Comparison of ENCODE assay signal across 38 cellular contexts in genomic region chr6:81876977-81877376, GRCh38.
DNase-seq lines count a peak whose midpoint lies in the region; ATAC-seq, FAIRE-seq and TF ChIP-seq lines count a peak whose summit lies in the region.
"Had no signal": no experiment of that assay in that cellular context is flagged by ENCODE, and none has a peak within 500 bp of the region (broad histone marks: within the 10 kb centered on the region; RNA-seq: fewer than 3 reads in every experiment).

No MANE protein-coding gene starts in this region.

- 47 to 54% methylated on average over 1 of the region's 1 CpG for WGBS in pancreas, 2 donors

- H3K4me3 ChIP-seq in SJSA1: no peak overlapping the region
- H3K4me3 ChIP-seq in pancreas: no peak overlapping the region
- no peak overlapping the region for H3K4me3 ChIP-seq in naive thymus-derived CD4-positive, alpha-beta T cell (ENCODE audit: low read length)
- H3K4me3 ChIP-seq: lung, ovary, skin epidermis, suprapubic skin, upper lobe of left lung had no signal

- H3K27ac ChIP-seq in SJSA1 (0 out of 2 replicates have a peak overlapping the region, but pooled peaks have one; percentile 22), pancreas (no peak overlapping the region)
- H3K27ac ChIP-seq in naive thymus-derived CD4-positive, alpha-beta T cell (ENCODE audit: low read depth, low read length): no peak overlapping the region
- H3K27ac ChIP-seq: HL-60, ovary, skin epidermis, suprapubic skin, upper lobe of left lung had no signal

- no peak for FAIRE-seq in pancreas (lab: Jason Lieb, UNC)
- FAIRE-seq: A204.1, D721Med, GM18507, GM19239, HepG2 had no signal

- H3K27me3 ChIP-seq in SJSA1 (replicated peaks) (no peaks in the 10 kb centered on the region), pancreas (no peaks in the 10 kb centered on the region)
- H3K27me3 ChIP-seq in naive thymus-derived CD4-positive, alpha-beta T cell (ENCODE audit: control insufficient read depth in 2 of 2, insufficient read depth in 2 of 2, low read length in 2 of 2): no peaks in the 10 kb centered on the region
- H3K27me3 ChIP-seq: ovary, suprapubic skin, upper lobe of left lung had no signal

- ATAC-seq in pancreas (no peak), HG02981 (IDR thresholded peaks at IDR 0.05; ENCODE audit: unreplicated experiment) (no peak)
- ATAC-seq in naive thymus-derived CD4-positive, alpha-beta T cell: no peak
- ATAC-seq: activated naive CD8-positive, alpha-beta T cell treated with anti-CD3 and anti-CD28 coated beads, Interleukin-2, amount 50 U/mL, for 24 hours; activated T-cell treated with anti-CD3 and anti-CD28 coated beads, Interleukin-2, amount 50 U/mL, for 4 hours; esophagus mucosa; HepG2; left cardiac atrium; Panc1; T-cell had no signal

- no peaks in the 10 kb centered on the region for H3K36me3 ChIP-seq in SJSA1
- H3K36me3 ChIP-seq in pancreas: no peaks in the 10 kb centered on the region
- no peaks in the 10 kb centered on the region for H3K36me3 ChIP-seq in naive thymus-derived CD4-positive, alpha-beta T cell (ENCODE audit: control insufficient read depth in 2 of 3, insufficient read depth in 3 of 3, low read length in 3 of 3)
- H3K36me3 ChIP-seq: ovary, suprapubic skin, upper lobe of left lung had no signal

- H3K4me1 Mint-ChIP-seq in glutamatergic neuron (ENCODE audit: low read depth, unreplicated experiment) (peaks cover 16% of the 10 kb centered on the region), immature natural killer cell (no peaks in the 10 kb centered on the region)
- no peaks in the 10 kb centered on the region for H3K4me1 Mint-ChIP-seq in naive thymus-derived CD4-positive, alpha-beta T cell
- H3K4me1 Mint-ChIP-seq: activated naive CD8-positive, alpha-beta T cell treated with anti-CD3 and anti-CD28 coated beads, Interleukin-2, amount 50 U/mL, for 24 hours; CD4-positive, CD25-positive, alpha-beta regulatory T cell; nephron; T-cell had no signal

- H3K27ac Mint-ChIP-seq in glutamatergic neuron (ENCODE audit: unreplicated experiment) (peak overlapping the region; percentile 80), immature natural killer cell (no peak overlapping the region)
- no peak overlapping the region for H3K27ac Mint-ChIP-seq in naive thymus-derived CD4-positive, alpha-beta T cell
- H3K27ac Mint-ChIP-seq: activated naive CD8-positive, alpha-beta T cell treated with anti-CD3 and anti-CD28 coated beads, Interleukin-2, amount 50 U/mL, for 24 hours; CD4-positive, CD25-positive, alpha-beta regulatory T cell; nephron; T-cell had no signal

- intact Hi-C loops in pancreas (cut with DNase I): no loop called here
- intact Hi-C loops in naive thymus-derived CD4-positive, alpha-beta T cell (cut with micrococcal nuclease): no loop called here

- TF ChIP-seq CTCF in glutamatergic neuron (IDR thresholded peaks at IDR 0.05; ENCODE audit: partially characterized antibody, unreplicated experiment): no peak
- no peak for TF ChIP-seq CTCF in pancreas (IDR thresholded peaks at IDR 0.05)

- POLR2A ChIA-PET in naive thymus-derived CD4-positive, alpha-beta T cell (lab: Charles Lee): no interaction called here

- no peaks in the 10 kb centered on the region for H3K9me3 ChIP-seq in SJSA1 (replicated peaks)
- no peaks in the 10 kb centered on the region for H3K9me3 ChIP-seq in pancreas
- no peaks in the 10 kb centered on the region for H3K9me3 ChIP-seq in naive thymus-derived CD4-positive, alpha-beta T cell (ENCODE audit: control insufficient read depth in 2 of 3, low read length in 3 of 3)
- H3K9me3 ChIP-seq: ovary had no signal

- H3K4me3 Mint-ChIP-seq in glutamatergic neuron (ENCODE audit: unreplicated experiment): no peak overlapping the region
- no peak overlapping the region for H3K4me3 Mint-ChIP-seq in immature natural killer cell
- no peak overlapping the region for H3K4me3 Mint-ChIP-seq in naive thymus-derived CD4-positive, alpha-beta T cell
- H3K4me3 Mint-ChIP-seq: activated naive CD8-positive, alpha-beta T cell treated with anti-CD3 and anti-CD28 coated beads, Interleukin-2, amount 50 U/mL, for 24 hours; activated T-cell treated with anti-CD3 and anti-CD28 coated beads, Interleukin-2, amount 50 U/mL, for 4 hours; CD4-positive, CD25-positive, alpha-beta regulatory T cell; nephron; T-cell had no signal

- CTCF ChIA-PET in naive thymus-derived CD4-positive, alpha-beta T cell (lab: Charles Lee): no interaction called here

- H3K4me1 ChIP-seq in SJSA1 (replicated peaks) (peaks cover 10% of the 10 kb centered on the region), pancreas (no peaks in the 10 kb centered on the region)
- no peaks in the 10 kb centered on the region for H3K4me1 ChIP-seq in naive thymus-derived CD4-positive, alpha-beta T cell (ENCODE audit: control insufficient read depth in 2 of 2, insufficient read depth in 2 of 2, low read length in 2 of 2)
- H3K4me1 ChIP-seq: suprapubic skin, upper lobe of left lung had no signal

- peaks cover 12% of the 10 kb centered on the region for H3K36me3 Mint-ChIP-seq in glutamatergic neuron (ENCODE audit: unreplicated experiment)
- H3K36me3 Mint-ChIP-seq in immature natural killer cell: no peaks in the 10 kb centered on the region
- no peaks in the 10 kb centered on the region for H3K36me3 Mint-ChIP-seq in naive thymus-derived CD4-positive, alpha-beta T cell
- H3K36me3 Mint-ChIP-seq: CD4-positive, CD25-positive, alpha-beta regulatory T cell; T-cell had no signal

- H3K27me3 Mint-ChIP-seq in glutamatergic neuron (ENCODE audit: unreplicated experiment) (peaks cover 10% of the 10 kb centered on the region), immature natural killer cell (ENCODE audit: low read depth in 3 of 3) (peaks cover 0 to 5% (median 2%) of the 10 kb centered on the region in 3 donors)
- H3K27me3 Mint-ChIP-seq in naive thymus-derived CD4-positive, alpha-beta T cell: no peaks in the 10 kb centered on the region
- H3K27me3 Mint-ChIP-seq: activated naive CD8-positive, alpha-beta T cell treated with anti-CD3 and anti-CD28 coated beads, Interleukin-2, amount 50 U/mL, for 24 hours; CD4-positive, CD25-positive, alpha-beta regulatory T cell; T-cell had no signal

- H3K9me3 Mint-ChIP-seq in glutamatergic neuron (ENCODE audit: unreplicated experiment): peaks cover 17% of the 10 kb centered on the region
- peaks cover 0 to 20% (median 7%) of the 10 kb centered on the region in 6 donors for H3K9me3 Mint-ChIP-seq in immature natural killer cell
- peaks cover 0 to 27% (median 8%) of the 10 kb centered on the region in 11 donors for H3K9me3 Mint-ChIP-seq in naive thymus-derived CD4-positive, alpha-beta T cell

- peak; percentile 24 for DNase-seq in AG08395 (ENCODE audit: low spot score)
- DNase-seq in HS-5 (ENCODE audit: low read depth): peak; percentile 9
- DNase-seq in SJSA1 (ENCODE audit: low read depth in 1 of 2, low spot score in 2 of 2): no peak
- DNase-seq in glutamatergic neuron: no peak
- no peak for DNase-seq in immature natural killer cell
- DNase-seq in pancreas: no peak
- no peak for DNase-seq in naive thymus-derived CD4-positive, alpha-beta T cell
- DNase-seq: activated CD4-positive, alpha-beta T cell treated with anti-CD3 and anti-CD28 coated beads, Interleukin-2, amount 50 U/mL, for 1 hour; activated CD4-positive, CD25-positive, alpha-beta regulatory T cell; activated naive CD8-positive, alpha-beta T cell treated with anti-CD3 and anti-CD28 coated beads, Interleukin-2, amount 50 U/mL, for 24 hours; activated T-cell treated with anti-CD3 and anti-CD28 coated beads, Interleukin-2, amount 50 U/mL, for 4 hours; AML-193; CD4-positive, CD25-positive, alpha-beta regulatory T cell; central memory CD4-positive, alpha-beta T cell; foreskin melanocyte; H7; Kasumi-1; left cardiac atrium; NCI-H146; NCI-H748 treated with DMSO at 0.1 percent for 48 hours; ovary; retina; stimulated activated naive CD4-positive, alpha-beta T cell treated with Interleukin-2 at 50 U/mL for 16 hours; T-cell; upper lobe of left lung had no signal

Comparison
In these comparisons a context has a peak if more than half of its experiments do, and no peak if none do; other contexts are left out.
1. DNase-seq: peak in AG08395 (single experiment) and HS-5 (single experiment); none in SJSA1 (0 of 2), glutamatergic neuron (single experiment), immature natural killer cell (0 of 3), pancreas (0 of 6) and naive thymus-derived CD4-positive, alpha-beta T cell (0 of 9).